Comparison of ENCODE assay signal across 21 cellular contexts in the genomic region with DNA sequence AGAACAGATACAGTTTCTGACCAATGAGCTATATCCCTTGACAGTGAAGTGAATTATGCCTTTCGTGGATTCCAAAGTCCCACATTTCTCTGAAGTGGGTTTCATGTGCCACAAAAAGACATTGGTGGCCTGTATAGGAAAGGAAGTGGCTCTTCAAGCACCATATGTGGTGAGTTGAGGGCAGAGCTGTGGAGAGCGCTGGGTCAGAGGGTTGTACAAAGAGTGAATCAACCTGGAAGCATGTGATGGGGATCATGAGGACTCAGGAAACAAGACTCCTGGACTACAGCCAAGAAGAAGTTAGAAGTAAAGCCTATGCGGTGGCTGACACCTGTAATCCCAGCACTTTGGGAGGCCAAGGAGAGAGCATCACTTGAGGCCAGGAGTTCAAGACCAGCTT. TPM values are rescaled to one million over a fixed set of nuclear protein-coding genes. Genes with fewer than 3 reads are reported as not detected.
A peak's percentile ranks its signal among the peaks of the same experiment; 100 is the strongest.
DNase-seq lines count a peak whose midpoint lies in the region; ATAC-seq and TF ChIP-seq lines count a peak whose summit lies in the region.
"Had no signal": no experiment of that assay in that cellular context is flagged by ENCODE, and none has a peak within 500 bp of the region (broad histone marks: within the 10 kb centered on the region; RNA-seq: fewer than 3 reads in every experiment).

No MANE protein-coding gene starts in this region.

- ATAC-seq in natural killer cell treated with Interleukin-12 subunit alpha and Interleukin-12 subunit beta and Interleukin-15 and Interleukin-18, amount 100 ng/mL, for 72 hours, result peak; percentile 43 to 60
- no peak for ATAC-seq in natural killer cell
- ATAC-seq in GM23338, result no peak
- ATAC-seq in GM21360 (IDR thresholded peaks at IDR 0.05; ENCODE audit: unreplicated experiment), result no peak
- ATAC-seq: A549 had no signal

- H3K4me3 ChIP-seq in choroid plexus epithelial cell (ENCODE audit: low read depth, low read length) (no peak overlapping the region), GM23338 (no peak overlapping the region)
- H3K4me3 ChIP-seq: A549; BLaER1 treated with 17β-estradiol and CSF1 and Interleukin-3, amounts not matched to agents 10 nM and 100 nM had no signal

- TF ChIP-seq CTCF in natural killer cell (IDR thresholded peaks at IDR 0.05) (no peak), choroid plexus epithelial cell (conservative IDR thresholded peaks at IDR 0.05; ENCODE audit: low read depth, low read length) (no peak), GM23338 (conservative IDR thresholded peaks at IDR 0.05; ENCODE audit: low read depth in 2 of 2) (no peak)

- no peaks in the 10 kb centered on the region for H4K20me1 ChIP-seq in GM23338 (replicated peaks; ENCODE audit: insufficient read depth)
- H4K20me1 ChIP-seq: BLaER1 treated with 17β-estradiol and CSF1 and Interleukin-3, amounts not matched to agents 10 nM and 100 nM had no signal

- no peaks in the 10 kb centered on the region for H3K9me2 ChIP-seq in GM23338 (ENCODE audit: insufficient read depth)

- no peak overlapping the region for H2AFZ ChIP-seq in GM23338

- H3K27ac ChIP-seq in GM23338 (ENCODE audit: low read depth), result no peak overlapping the region
- H3K27ac ChIP-seq: A549; BLaER1 treated with 17β-estradiol and CSF1 and Interleukin-3, amounts not matched to agents 10 nM and 100 nM had no signal

- no peak for DNase-seq in natural killer cell treated with Interleukin-12 subunit alpha and Interleukin-12 subunit beta and Interleukin-15 and Interleukin-18, amount 100 ng/mL, for 72 hours (ENCODE audit: low spot score)
- no peak for DNase-seq in natural killer cell
- peak; percentile 54 for DNase-seq in SW480 (ENCODE audit: low spot score)
- peak; percentile 6 for DNase-seq in choroid plexus epithelial cell (ENCODE audit: low read depth)
- DNase-seq in GM23338 (ENCODE audit: low spot score), result no peak
- DNase-seq in stimulated activated CD4-positive, alpha-beta T cell treated with anti-CD3 and anti-CD28 coated beads, Interleukin-2, amount 100 ng/mL, for 24 hours, result no peak
- DNase-seq: DMS 273 treated with DMSO at 0.1 percent for 48 hours, H9, IMR-90, Kasumi-1, NCI-H1436, NCI-H2029, NCI-H2171, NCI-H446, OCI-M1, RPMI8226, SIG-M5 had no signal

- no peak overlapping the region for H3K27ac Mint-ChIP-seq in natural killer cell treated with Interleukin-12 subunit alpha and Interleukin-12 subunit beta and Interleukin-15 and Interleukin-18, amount 100 ng/mL, for 72 hours
- no peak overlapping the region for H3K27ac Mint-ChIP-seq in natural killer cell
- H3K27ac Mint-ChIP-seq in GM23338, result no peak overlapping the region
- H3K27ac Mint-ChIP-seq: H9 had no signal

- H3K4me1 Mint-ChIP-seq in natural killer cell treated with Interleukin-12 subunit alpha and Interleukin-12 subunit beta and Interleukin-15 and Interleukin-18, amount 100 ng/mL, for 72 hours (ENCODE audit: low read depth in 2 of 2), result peaks cover 3 to 8% of the 10 kb centered on the region in 2 donors
- H3K4me1 Mint-ChIP-seq in natural killer cell (peaks cover 7 to 9% of the 10 kb centered on the region in 2 donors), GM23338 (peaks cover 3% of the 10 kb centered on the region)

- no peak overlapping the region for H3K4me2 ChIP-seq in GM23338
- H3K4me2 ChIP-seq: A549; BLaER1 treated with 17β-estradiol and CSF1 and Interleukin-3, amounts not matched to agents 10 nM and 100 nM had no signal

- H3K36me3 Mint-ChIP-seq in natural killer cell treated with Interleukin-12 subunit alpha and Interleukin-12 subunit beta and Interleukin-15 and Interleukin-18, amount 100 ng/mL, for 72 hours, result no peaks in the 10 kb centered on the region
- H3K36me3 Mint-ChIP-seq in natural killer cell (no peaks in the 10 kb centered on the region), GM23338 (ENCODE audit: low read depth) (no peaks in the 10 kb centered on the region)

- H3K27me3 Mint-ChIP-seq in natural killer cell treated with Interleukin-12 subunit alpha and Interleukin-12 subunit beta and Interleukin-15 and Interleukin-18, amount 100 ng/mL, for 72 hours, result peaks cover 34 to 53% of the 10 kb centered on the region in 2 donors
- H3K27me3 Mint-ChIP-seq in natural killer cell (ENCODE audit: low read depth in 2 of 2), result peaks cover 23 to 41% of the 10 kb centered on the region in 2 donors
- peaks cover 2% of the 10 kb centered on the region for H3K27me3 Mint-ChIP-seq in GM23338 (ENCODE audit: insufficient read depth, low read depth, poor library complexity)

- H3K36me3 ChIP-seq in GM23338 (ENCODE audit: insufficient read depth), result no peaks in the 10 kb centered on the region
- H3K36me3 ChIP-seq: BLaER1 treated with 17β-estradiol and CSF1 and Interleukin-3, amounts not matched to agents 10 nM and 100 nM had no signal

- no peak overlapping the region for H3K4me3 Mint-ChIP-seq in natural killer cell treated with Interleukin-12 subunit alpha and Interleukin-12 subunit beta and Interleukin-15 and Interleukin-18, amount 100 ng/mL, for 72 hours
- H3K4me3 Mint-ChIP-seq in natural killer cell (no peak overlapping the region), GM23338 (no peak overlapping the region)
- H3K4me3 Mint-ChIP-seq: H9 had no signal

- no peaks in the 10 kb centered on the region for H3K27me3 ChIP-seq in GM23338 (ENCODE audit: insufficient read depth)
- H3K27me3 ChIP-seq: BLaER1 treated with 17β-estradiol and CSF1 and Interleukin-3, amounts not matched to agents 10 nM and 100 nM had no signal

- H3K4me1 ChIP-seq in GM23338 (ENCODE audit: insufficient read depth), result no peaks in the 10 kb centered on the region
- H3K4me1 ChIP-seq: A549 had no signal

- no peaks in the 10 kb centered on the region for H3K79me2 ChIP-seq in GM23338 (replicated peaks; ENCODE audit: insufficient read depth)

- H3F3A ChIP-seq in GM23338 (replicated peaks; ENCODE audit: low read depth), result no peaks in the 10 kb centered on the region

- no peaks in the 10 kb centered on the region for H3K9me3 Mint-ChIP-seq in natural killer cell treated with Interleukin-12 subunit alpha and Interleukin-12 subunit beta and Interleukin-15 and Interleukin-18, amount 100 ng/mL, for 72 hours
- H3K9me3 Mint-ChIP-seq in natural killer cell, result no peaks in the 10 kb centered on the region
- no peaks in the 10 kb centered on the region for H3K9me3 Mint-ChIP-seq in GM23338

- intact Hi-C loops in natural killer cell (cut with micrococcal nuclease), result no loop called here

TF ChIP-seq in GM23338, 12 proteins besides CTCF, POLR2A, EP300 and RAD21:
- TF ChIP-seq ZNF114 (CRISPR knock-in tag; IDR thresholded peaks at IDR 0.05), result no peak
- TF ChIP-seq STAT1 (IDR thresholded peaks at IDR 0.05; ENCODE audit: unreplicated experiment), result no peak
- TF ChIP-seq, protein P1, sequence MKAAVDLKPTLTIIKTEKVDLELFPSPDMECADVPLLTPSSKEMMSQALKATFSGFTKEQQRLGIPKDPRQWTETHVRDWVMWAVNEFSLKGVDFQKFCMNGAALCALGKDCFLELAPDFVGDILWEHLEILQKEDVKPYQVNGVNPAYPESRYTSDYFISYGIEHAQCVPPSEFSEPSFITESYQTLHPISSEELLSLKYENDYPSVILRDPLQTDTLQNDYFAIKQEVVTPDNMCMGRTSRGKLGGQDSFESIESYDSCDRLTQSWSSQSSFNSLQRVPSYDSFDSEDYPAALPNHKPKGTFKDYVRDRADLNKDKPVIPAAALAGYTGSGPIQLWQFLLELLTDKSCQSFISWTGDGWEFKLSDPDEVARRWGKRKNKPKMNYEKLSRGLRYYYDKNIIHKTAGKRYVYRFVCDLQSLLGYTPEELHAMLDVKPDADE (IDR thresholded peaks at IDR 0.05), result no peak
- TF ChIP-seq NANOG (IDR thresholded peaks at IDR 0.05; ENCODE audit: borderline replicate concordance), result no peak
- no peak for TF ChIP-seq JUNB (IDR thresholded peaks at IDR 0.05; ENCODE audit: unreplicated experiment)
- TF ChIP-seq, protein P2, sequence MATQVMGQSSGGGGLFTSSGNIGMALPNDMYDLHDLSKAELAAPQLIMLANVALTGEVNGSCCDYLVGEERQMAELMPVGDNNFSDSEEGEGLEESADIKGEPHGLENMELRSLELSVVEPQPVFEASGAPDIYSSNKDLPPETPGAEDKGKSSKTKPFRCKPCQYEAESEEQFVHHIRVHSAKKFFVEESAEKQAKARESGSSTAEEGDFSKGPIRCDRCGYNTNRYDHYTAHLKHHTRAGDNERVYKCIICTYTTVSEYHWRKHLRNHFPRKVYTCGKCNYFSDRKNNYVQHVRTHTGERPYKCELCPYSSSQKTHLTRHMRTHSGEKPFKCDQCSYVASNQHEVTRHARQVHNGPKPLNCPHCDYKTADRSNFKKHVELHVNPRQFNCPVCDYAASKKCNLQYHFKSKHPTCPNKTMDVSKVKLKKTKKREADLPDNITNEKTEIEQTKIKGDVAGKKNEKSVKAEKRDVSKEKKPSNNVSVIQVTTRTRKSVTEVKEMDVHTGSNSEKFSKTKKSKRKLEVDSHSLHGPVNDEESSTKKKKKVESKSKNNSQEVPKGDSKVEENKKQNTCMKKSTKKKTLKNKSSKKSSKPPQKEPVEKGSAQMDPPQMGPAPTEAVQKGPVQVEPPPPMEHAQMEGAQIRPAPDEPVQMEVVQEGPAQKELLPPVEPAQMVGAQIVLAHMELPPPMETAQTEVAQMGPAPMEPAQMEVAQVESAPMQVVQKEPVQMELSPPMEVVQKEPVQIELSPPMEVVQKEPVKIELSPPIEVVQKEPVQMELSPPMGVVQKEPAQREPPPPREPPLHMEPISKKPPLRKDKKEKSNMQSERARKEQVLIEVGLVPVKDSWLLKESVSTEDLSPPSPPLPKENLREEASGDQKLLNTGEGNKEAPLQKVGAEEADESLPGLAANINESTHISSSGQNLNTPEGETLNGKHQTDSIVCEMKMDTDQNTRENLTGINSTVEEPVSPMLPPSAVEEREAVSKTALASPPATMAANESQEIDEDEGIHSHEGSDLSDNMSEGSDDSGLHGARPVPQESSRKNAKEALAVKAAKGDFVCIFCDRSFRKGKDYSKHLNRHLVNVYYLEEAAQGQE (IDR thresholded peaks at IDR 0.05; ENCODE audit: unreplicated experiment), result no peak
- TF ChIP-seq EZH2phosphoT487 (IDR thresholded peaks at IDR 0.05; ENCODE audit: unreplicated experiment), result no peak
TF ChIP-seq in GM23338: peak in this region for 0.

RNA-seq across cellular contexts. Expression of a gene that starts 0.6 kb away (rescaled TPM):
- total RNA-seq in natural killer cell treated with Interleukin-12 subunit alpha and Interleukin-12 subunit beta and Interleukin-15 and Interleukin-18, amount 100 ng/mL, for 72 hours, result not detected
- total RNA-seq in natural killer cell, result not detected
- total RNA-seq in GM23338 (2014; rRNA removed; shearing (Covaris generic)), result not detected in 2 replicates
- polyA plus RNA-seq in GM23338 (2016; fragmentation: Nextera tagmentation; extraction: Ambion mirVana), result 0.10 and 0.16 TPM in 2 replicates
- total RNA-seq: H9, HT-29 had no signal
- polyA plus RNA-seq: A549 had no signal

RNA-seq across cellular contexts. Expression of a gene that starts 50.9 kb away (rescaled TPM):
- total RNA-seq in natural killer cell treated with Interleukin-12 subunit alpha and Interleukin-12 subunit beta and Interleukin-15 and Interleukin-18, amount 100 ng/mL, for 72 hours, result not detected
- total RNA-seq in natural killer cell, result under 1 TPM in 2 of 3 donors, not detected in 1; 0.14 to 0.34 TPM
- total RNA-seq in GM23338 (2014; rRNA removed; shearing (Covaris generic)), result 1.3 TPM in 1 of 2 replicates, not detected in the other
- polyA plus RNA-seq in GM23338 (2016; fragmentation: Nextera tagmentation; extraction: Ambion mirVana), result 0.40 and 0.45 TPM in 2 replicates
- total RNA-seq: H9, HT-29, IMR-90 had no signal
- polyA plus RNA-seq: IMR-90 had no signal

Comparison
In these comparisons a context has a peak if more than half of its experiments do, and no peak if none do; other contexts are left out.
1. ATAC-seq: peak in natural killer cell treated with Interleukin-12 subunit alpha and Interleukin-12 subunit beta and Interleukin-15 and Interleukin-18, amount 100 ng/mL, for 72 hours (2 of 2); none in natural killer cell (0 of 3), GM23338 (single experiment) and GM21360 (single experiment).
2. DNase-seq: peak in SW480 (single experiment) and choroid plexus epithelial cell (single experiment); none in natural killer cell treated with Interleukin-12 subunit alpha and Interleukin-12 subunit beta and Interleukin-15 and Interleukin-18, amount 100 ng/mL, for 72 hours (single experiment), natural killer cell (single experiment), GM23338 (single experiment) and stimulated activated CD4-positive, alpha-beta T cell treated with anti-CD3 and anti-CD28 coated beads, Interleukin-2, amount 100 ng/mL, for 24 hours (0 of 2).